8 cellular contexts compared by ENCODE assay signal in the genomic region with DNA sequence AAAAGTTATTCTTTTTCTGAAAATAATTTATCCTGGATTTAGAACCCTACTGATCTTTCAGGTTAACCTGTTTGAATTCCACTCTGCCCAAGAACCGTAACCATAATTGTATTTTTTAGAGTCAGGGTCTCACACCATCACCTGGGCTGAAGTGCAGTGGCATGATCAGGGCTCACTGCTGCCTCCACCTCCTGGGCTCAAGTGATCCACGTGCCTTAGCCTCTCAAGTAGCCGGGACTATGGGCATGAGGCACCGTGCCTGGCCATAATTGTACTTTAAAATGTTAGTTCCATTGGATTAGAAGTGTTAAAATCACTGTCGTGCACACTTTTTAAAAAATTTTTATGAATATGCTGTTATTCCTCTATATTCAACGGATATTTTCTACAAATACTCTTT. TPM values are rescaled to one million over a fixed set of nuclear protein-coding genes. Genes with fewer than 3 reads are reported as not detected.
DNase-seq lines count a peak whose midpoint lies in the region; ATAC-seq and TF ChIP-seq lines count a peak whose summit lies in the region.

No MANE protein-coding gene starts in this region.

- H3K9ac ChIP-seq in liver (ENCODE audit: low read depth in 1 of 2, low read length in 2 of 2), result peak overlapping the region in 1 of 2 donors; percentile 96

- TF ChIP-seq RAD21 in liver (IDR thresholded peaks at IDR 0.05), result no peak

- H3K27ac Mint-ChIP-seq in activated T-cell treated with anti-CD3 and anti-CD28 coated beads, Interleukin-2, amount 50 U/mL, for 72 hours, result peak overlapping the region; percentile 79
- no peak overlapping the region for H3K27ac Mint-ChIP-seq in activated CD8-positive, alpha-beta T cell treated with anti-CD3 and anti-CD28 coated beads, Interleukin-2, amount 10 ng/mL, durations not matched to agents 7 days and 5 days

- no peaks in the 10 kb centered on the region for H3K36me3 ChIP-seq in liver (ENCODE audit: control insufficient read depth in 4 of 4, insufficient read depth in 3 of 4, low read depth in 1 of 4, low read length in 3 of 4)
- H3K36me3 ChIP-seq in tibial artery, result no peaks in the 10 kb centered on the region

- no peak for ATAC-seq in activated T-cell treated with anti-CD3 and anti-CD28 coated beads, Interleukin-2, amount 50 U/mL, for 72 hours (replicated peaks in 1 of 2)
- ATAC-seq in activated CD8-positive, alpha-beta T cell treated with anti-CD3 and anti-CD28 coated beads, Interleukin-2, amount 10 ng/mL, durations not matched to agents 7 days and 5 days, result no peak
- ATAC-seq in HG02763 (IDR thresholded peaks at IDR 0.05; ENCODE audit: unreplicated experiment), result no peak

- intact Hi-C loops in tibial artery (cut with DNase I; ENCODE audit: low total_unique reads), result loop anchor here (10.0 kb wide), 1 partner anchor 222 kb away; no protein-coding TSS in a partner anchor

- CTCF ChIA-PET in activated CD8-positive, alpha-beta T cell treated with anti-CD3 and anti-CD28 coated beads, Interleukin-2, amount 10 ng/mL, durations not matched to agents 7 days and 5 days (lab: Charles Lee), result interaction anchor here (1.2 to 1.8 kb wide), 2 partner anchors 11 to 498 kb away, joined by 3 to 6 read pairs; no protein-coding TSS in a partner anchor

- H3K9me3 ChIP-seq in liver (ENCODE audit: control insufficient read depth in 4 of 4, low read length in 3 of 4) (no peaks in the 10 kb centered on the region), tibial artery (no peaks in the 10 kb centered on the region)

- peaks cover 35% of the 10 kb centered on the region for H3K4me1 Mint-ChIP-seq in activated T-cell treated with anti-CD3 and anti-CD28 coated beads, Interleukin-2, amount 50 U/mL, for 72 hours (ENCODE audit: low read depth)
- H3K4me1 Mint-ChIP-seq in activated CD8-positive, alpha-beta T cell treated with anti-CD3 and anti-CD28 coated beads, Interleukin-2, amount 10 ng/mL, durations not matched to agents 7 days and 5 days (ENCODE audit: low read depth), result peaks cover 24% of the 10 kb centered on the region

- H3K27ac ChIP-seq in liver (ENCODE audit: low read depth in 1 of 2, low read length in 2 of 2), result no peak overlapping the region
- H3K27ac ChIP-seq in tibial artery, result peak overlapping the region; percentile 97

- POLR2A ChIA-PET in activated CD8-positive, alpha-beta T cell treated with anti-CD3 and anti-CD28 coated beads, Interleukin-2, amount 10 ng/mL, durations not matched to agents 7 days and 5 days (lab: Charles Lee), result interaction anchor here (0.6 to 2.0 kb wide), 8 partner anchors 11 to 165 kb away, joined by 3 to 9 read pairs (median 5); no protein-coding TSS in a partner anchor

- no peak for DNase-seq in activated T-cell treated with anti-CD3 and anti-CD28 coated beads, Interleukin-2, amount 50 U/mL, for 72 hours
- DNase-seq in activated T-cell treated with anti-CD3 and anti-CD28 coated beads for 4 hours (no peak), tibial artery (no peak), mesenteric fat pad (ENCODE audit: low spot score) (no peak), cortex of kidney (lab: John Stamatoyannopoulos, UW) (no peak)
- DNase-seq in activated CD8-positive, alpha-beta T cell treated with anti-CD3 and anti-CD28 coated beads, Interleukin-2, amount 10 ng/mL, durations not matched to agents 7 days and 5 days, result no peak

- H3K4me3 ChIP-seq in liver (ENCODE audit: low read depth in 1 of 3, low read length in 3 of 3), result peak overlapping the region; percentile 65 to 97 (median 96)
- peak overlapping the region; percentile 100 for H3K4me3 ChIP-seq in tibial artery

- H3K27me3 Mint-ChIP-seq in activated T-cell treated with anti-CD3 and anti-CD28 coated beads, Interleukin-2, amount 50 U/mL, for 72 hours (ENCODE audit: low read depth), result no peaks in the 10 kb centered on the region
- H3K27me3 Mint-ChIP-seq in activated CD8-positive, alpha-beta T cell treated with anti-CD3 and anti-CD28 coated beads, Interleukin-2, amount 10 ng/mL, durations not matched to agents 7 days and 5 days (ENCODE audit: low read depth), result peaks cover 9% of the 10 kb centered on the region

- H3K36me3 Mint-ChIP-seq in activated T-cell treated with anti-CD3 and anti-CD28 coated beads, Interleukin-2, amount 50 U/mL, for 72 hours (ENCODE audit: insufficient read depth in 2 of 2), result no peaks in the 10 kb centered on the region
- H3K36me3 Mint-ChIP-seq in activated CD8-positive, alpha-beta T cell treated with anti-CD3 and anti-CD28 coated beads, Interleukin-2, amount 10 ng/mL, durations not matched to agents 7 days and 5 days (ENCODE audit: low read depth), result peaks cover 12% of the 10 kb centered on the region

- 78% methylated on average over 6 of the region's 6 CpGs for WGBS in liver

- H3K4me1 ChIP-seq in liver (ENCODE audit: control insufficient read depth in 4 of 4, insufficient read depth in 4 of 4, low read length in 3 of 4) (peaks cover 0 to 22% (median 17%) of the 10 kb centered on the region in 4 donors), tibial artery (peaks cover 0 to 25% (median 15%) of the 10 kb centered on the region in 4 donors)

- no peaks in the 10 kb centered on the region for H3K9me3 Mint-ChIP-seq in activated T-cell treated with anti-CD3 and anti-CD28 coated beads, Interleukin-2, amount 50 U/mL, for 72 hours
- no peaks in the 10 kb centered on the region for H3K9me3 Mint-ChIP-seq in activated CD8-positive, alpha-beta T cell treated with anti-CD3 and anti-CD28 coated beads, Interleukin-2, amount 10 ng/mL, durations not matched to agents 7 days and 5 days (ENCODE audit: insufficient read depth)

- H3K27me3 ChIP-seq in liver (ENCODE audit: control insufficient read depth in 4 of 4, insufficient read depth in 4 of 4, low read length in 3 of 4) (no peaks in the 10 kb centered on the region), tibial artery (no peaks in the 10 kb centered on the region)

- peak overlapping the region; percentile 35 to 87 for H3K4me3 Mint-ChIP-seq in activated T-cell treated with anti-CD3 and anti-CD28 coated beads, Interleukin-2, amount 50 U/mL, for 72 hours
- peak overlapping the region; percentile 80 for H3K4me3 Mint-ChIP-seq in activated CD8-positive, alpha-beta T cell treated with anti-CD3 and anti-CD28 coated beads, Interleukin-2, amount 10 ng/mL, durations not matched to agents 7 days and 5 days

- TF ChIP-seq CTCF in liver (IDR thresholded peaks at IDR 0.05; ENCODE audit: low read depth, low read length, missing input control) (no peak), tibial artery (IDR thresholded peaks at IDR 0.05) (no peak)

TF ChIP-seq in liver, 16 proteins besides CTCF, POLR2A, EP300 and RAD21 (continues in another document):
- TF ChIP-seq SP1 (IDR thresholded peaks at IDR 0.05), result no peak
- TF ChIP-seq EGR1 (IDR thresholded peaks at IDR 0.05; ENCODE audit: low read depth in 2 of 2), result no peak
- no peak for TF ChIP-seq RXRA (IDR thresholded peaks at IDR 0.05)
- no peak for TF ChIP-seq HNF4G (IDR thresholded peaks at IDR 0.05)
- no peak for TF ChIP-seq NR2F2 (IDR thresholded peaks at IDR 0.05)
- TF ChIP-seq HNF4A (conservative IDR thresholded peaks at IDR 0.05), result no peak
- TF ChIP-seq JUND (IDR thresholded peaks at IDR 0.05), result no peak
- TF ChIP-seq TAF1 (conservative IDR thresholded peaks at IDR 0.05), result no peak
- TF ChIP-seq FOXA2 (IDR thresholded peaks at IDR 0.05), result no peak
- TF ChIP-seq, protein P1, sequence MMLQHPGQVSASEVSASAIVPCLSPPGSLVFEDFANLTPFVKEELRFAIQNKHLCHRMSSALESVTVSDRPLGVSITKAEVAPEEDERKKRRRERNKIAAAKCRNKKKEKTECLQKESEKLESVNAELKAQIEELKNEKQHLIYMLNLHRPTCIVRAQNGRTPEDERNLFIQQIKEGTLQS (IDR thresholded peaks at IDR 0.05), result no peak
- TF ChIP-seq, protein P2, sequence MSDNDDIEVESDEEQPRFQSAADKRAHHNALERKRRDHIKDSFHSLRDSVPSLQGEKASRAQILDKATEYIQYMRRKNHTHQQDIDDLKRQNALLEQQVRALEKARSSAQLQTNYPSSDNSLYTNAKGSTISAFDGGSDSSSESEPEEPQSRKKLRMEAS (IDR thresholded peaks at IDR 0.05), result no peak
- no peak for TF ChIP-seq GABPA (IDR thresholded peaks at IDR 0.05 in 1 of 2, conservative IDR thresholded peaks at IDR 0.05 in 1 of 2)
- TF ChIP-seq FOXA1 (IDR thresholded peaks at IDR 0.05), result no peak
- no peak for TF ChIP-seq YY1 (IDR thresholded peaks at IDR 0.05)
- TF ChIP-seq, protein P3, sequence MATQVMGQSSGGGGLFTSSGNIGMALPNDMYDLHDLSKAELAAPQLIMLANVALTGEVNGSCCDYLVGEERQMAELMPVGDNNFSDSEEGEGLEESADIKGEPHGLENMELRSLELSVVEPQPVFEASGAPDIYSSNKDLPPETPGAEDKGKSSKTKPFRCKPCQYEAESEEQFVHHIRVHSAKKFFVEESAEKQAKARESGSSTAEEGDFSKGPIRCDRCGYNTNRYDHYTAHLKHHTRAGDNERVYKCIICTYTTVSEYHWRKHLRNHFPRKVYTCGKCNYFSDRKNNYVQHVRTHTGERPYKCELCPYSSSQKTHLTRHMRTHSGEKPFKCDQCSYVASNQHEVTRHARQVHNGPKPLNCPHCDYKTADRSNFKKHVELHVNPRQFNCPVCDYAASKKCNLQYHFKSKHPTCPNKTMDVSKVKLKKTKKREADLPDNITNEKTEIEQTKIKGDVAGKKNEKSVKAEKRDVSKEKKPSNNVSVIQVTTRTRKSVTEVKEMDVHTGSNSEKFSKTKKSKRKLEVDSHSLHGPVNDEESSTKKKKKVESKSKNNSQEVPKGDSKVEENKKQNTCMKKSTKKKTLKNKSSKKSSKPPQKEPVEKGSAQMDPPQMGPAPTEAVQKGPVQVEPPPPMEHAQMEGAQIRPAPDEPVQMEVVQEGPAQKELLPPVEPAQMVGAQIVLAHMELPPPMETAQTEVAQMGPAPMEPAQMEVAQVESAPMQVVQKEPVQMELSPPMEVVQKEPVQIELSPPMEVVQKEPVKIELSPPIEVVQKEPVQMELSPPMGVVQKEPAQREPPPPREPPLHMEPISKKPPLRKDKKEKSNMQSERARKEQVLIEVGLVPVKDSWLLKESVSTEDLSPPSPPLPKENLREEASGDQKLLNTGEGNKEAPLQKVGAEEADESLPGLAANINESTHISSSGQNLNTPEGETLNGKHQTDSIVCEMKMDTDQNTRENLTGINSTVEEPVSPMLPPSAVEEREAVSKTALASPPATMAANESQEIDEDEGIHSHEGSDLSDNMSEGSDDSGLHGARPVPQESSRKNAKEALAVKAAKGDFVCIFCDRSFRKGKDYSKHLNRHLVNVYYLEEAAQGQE (IDR thresholded peaks at IDR 0.05), result no peak

RNA-seq across cellular contexts. Expression of a gene that starts 1.0 kb away (rescaled TPM):
- 10 to 100 TPM; 22.3 to 24.3 TPM for total RNA-seq in activated T-cell treated with anti-CD3 and anti-CD28 coated beads, Interleukin-2, amount 50 U/mL, for 72 hours
- total RNA-seq in activated CD8-positive, alpha-beta T cell treated with anti-CD3 and anti-CD28 coated beads, Interleukin-2, amount 10 ng/mL, durations not matched to agents 7 days and 5 days, result 10 to 100 TPM; 21.9 to 22.3 TPM
- total RNA-seq in liver, result 10 to 100 TPM; 17.4 to 31.3 TPM
- polyA plus RNA-seq in liver, result 1 to 10 TPM; 8.7 to 9.8 TPM
- total RNA-seq in mesenteric fat pad, result 36.3 TPM

Comparison
In these comparisons a context has a peak if more than half of its experiments do, and no peak if none do; other contexts are left out.
1. H3K27ac ChIP-seq: peak in tibial artery (2 of 2); none in liver (0 of 2).